24 cellular contexts compared by ENCODE assay signal in the genomic region with DNA sequence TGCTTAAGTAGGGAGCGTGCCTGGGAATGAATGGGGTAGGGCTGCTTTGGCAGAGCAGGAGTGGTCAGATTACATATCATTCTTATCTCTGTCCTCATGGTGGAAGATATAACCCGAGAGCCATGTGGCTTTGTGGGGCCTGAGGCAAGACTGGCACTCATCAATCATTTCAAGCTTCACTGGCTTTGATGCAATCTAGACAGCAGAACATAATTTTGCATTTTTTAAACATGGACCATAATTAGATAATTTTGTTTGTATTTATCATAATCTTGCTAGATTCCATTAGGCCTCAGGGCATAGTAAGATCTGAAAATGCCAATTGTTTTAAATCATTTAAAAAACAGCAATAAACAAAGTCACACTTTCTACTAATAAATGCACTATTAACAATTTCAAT.
DNase-seq lines count a peak whose midpoint lies in the region; ATAC-seq, FAIRE-seq and TF ChIP-seq lines count a peak whose summit lies in the region.
"Had no signal": no experiment of that assay in that cellular context is flagged by ENCODE, and none has a peak within 500 bp of the region (broad histone marks: within the 10 kb centered on the region; RNA-seq: fewer than 3 reads in every experiment).

No MANE protein-coding gene starts in this region.

- no peak overlapping the region for H3K27ac ChIP-seq in H1 (ENCODE audit: low read depth, low read length)
- H3K27ac ChIP-seq: C4-2B, SJCRH30 had no signal

- POLR2A ChIA-PET in H1 (lab: Charles Lee; ENCODE audit: partially characterized antibody): no interaction called here

- no peak overlapping the region for H4K5ac ChIP-seq in H1 (ENCODE audit: insufficient read length, low read depth, low read length)

- H3K4ac ChIP-seq in H1 (replicated peaks; ENCODE audit: insufficient read length, low read depth, low read length): no peak overlapping the region

- no peak overlapping the region for H4K91ac ChIP-seq in H1 (replicated peaks; ENCODE audit: insufficient read length, low read length)

- no peaks in the 10 kb centered on the region for H3K9me3 Mint-ChIP-seq in type B pancreatic cell

- no peak for TF ChIP-seq RAD21 in H1 (IDR thresholded peaks at IDR 0.05 in 1 of 2, conservative IDR thresholded peaks at IDR 0.05 in 1 of 2; ENCODE audit: low read depth in 2 of 2, low read length in 2 of 2)

- no peaks in the 10 kb centered on the region for H3K79me1 ChIP-seq in H1 (ENCODE audit: low read depth, low read length)

- 88% methylated on average over 2 of the region's 2 CpGs; no CpG with 5 or more reads in 1 of the 2 experiments for WGBS in H1 (ENCODE audit: extremely low coverage in 1 of 2, insufficient coverage in 1 of 2, insufficient read length in 1 of 2, insufficient replicate concordance in 2 of 2, low coverage in 1 of 2, low lambda C conversion rate in 2 of 2, missing lambda C conversion rate in 1 of 2), 2 experiments

- TF ChIP-seq POLR2A in H1 (IDR thresholded peaks at IDR 0.05; ENCODE audit: control extremely low read depth in 1 of 2, low read depth in 2 of 2, low read length in 2 of 2) (no peak), GM12892 (IDR thresholded peaks at IDR 0.05; ENCODE audit: low read depth, low read length) (no peak)

- H3K4me1 Mint-ChIP-seq in type B pancreatic cell (ENCODE audit: unreplicated experiment): peaks cover 6% of the 10 kb centered on the region
- H3K4me1 Mint-ChIP-seq: CD8-positive, alpha-beta memory T cell; T-helper 17 cell had no signal

- no peak overlapping the region for H3K4me3 ChIP-seq in H1 (ENCODE audit: extremely low read depth in 1 of 4, insufficient read depth in 2 of 4, low read depth in 3 of 4, low read length in 4 of 4)
- H3K4me3 ChIP-seq: SJCRH30 had no signal

- TF ChIP-seq EP300 in H1 (IDR thresholded peaks at IDR 0.05; ENCODE audit: borderline replicate concordance in 1 of 2, low read depth in 2 of 2, low read length in 2 of 2): no peak

- no peak overlapping the region for H2BK120ac ChIP-seq in H1 (replicated peaks; ENCODE audit: low read depth, low read length)

- H3K27ac Mint-ChIP-seq in type B pancreatic cell: no peak overlapping the region
- H3K27ac Mint-ChIP-seq: CD8-positive, alpha-beta memory T cell; T-helper 17 cell had no signal

- no peaks in the 10 kb centered on the region for H3K36me3 Mint-ChIP-seq in type B pancreatic cell
- H3K36me3 Mint-ChIP-seq: CD8-positive, alpha-beta memory T cell had no signal

- no peak for FAIRE-seq in H1 (lab: Jason Lieb, UNC)
- FAIRE-seq in GM12892 (lab: Jason Lieb, UNC): no peak
- FAIRE-seq: GM19239, RCC 7860 had no signal

- no peaks in the 10 kb centered on the region for H3K9me3 ChIP-seq in H1 (ENCODE audit: insufficient read depth in 2 of 2, low read depth in 1 of 2, low read length in 1 of 2)
- H3K9me3 ChIP-seq: SJCRH30 had no signal

- no peak overlapping the region for H2AK5ac ChIP-seq in H1 (ENCODE audit: low read depth, low read length)

- no peak overlapping the region for H2AFZ ChIP-seq in H1 (ENCODE audit: low read length)

- no peak overlapping the region for H2BK20ac ChIP-seq in H1 (ENCODE audit: low read length)

- H3K4me1 ChIP-seq in H1 (replicated peaks in 1 of 4; ENCODE audit: control insufficient read depth in 3 of 4, insufficient read depth in 4 of 4, low read length in 3 of 4): peaks cover 0 to 2% (median 0%) of the 10 kb centered on the region in 4 experiments; a peak in 1 of 7 replicates
- H3K4me1 ChIP-seq: SJCRH30 had no signal

- DNase-seq in NCI-H146 (lab: John Stamatoyannopoulos, UW) (peak; percentile 8), NCI-H146 treated with DMSO at 0.1 percent for 48 hours (lab: John Stamatoyannopoulos, UW; ENCODE audit: unreplicated experiment) (no peak), OCI-M1 (lab: John Stamatoyannopoulos, UW) (peak; percentile 12), H1 (ENCODE audit: low read depth in 1 of 2, low spot score in 2 of 2) (no peak), GM12892 (ENCODE audit: insufficient read length) (no peak), type B pancreatic cell (ENCODE audit: extremely low spot score, unreplicated experiment) (no peak)
- DNase-seq: AML-193; Calu3; CD8-positive, alpha-beta memory T cell; DMS53; GF-D8; H7; KG1; NCI-H1092 treated with DMSO at 0.1 percent for 48 hours; NCI-H187; NCI-H226; NCI-H510A treated with DMSO at 0.1 percent for 48 hours; NCI-H82; T-helper 17 cell had no signal

- H3K14ac ChIP-seq in H1 (ENCODE audit: insufficient read length): no peak overlapping the region

- no peaks in the 10 kb centered on the region for H3K27me3 ChIP-seq in H1 (replicated peaks in 1 of 4; ENCODE audit: control insufficient read depth in 3 of 4, extremely low read depth in 1 of 4, insufficient read depth in 3 of 4, low read length in 3 of 4)
- H3K27me3 ChIP-seq: SJCRH30 had no signal

- H4K8ac ChIP-seq in H1 (ENCODE audit: extremely low read depth, insufficient read depth, low read length): no peak overlapping the region

- no peaks in the 10 kb centered on the region for H4K20me1 ChIP-seq in H1 (replicated peaks in 1 of 2; ENCODE audit: control insufficient read depth in 1 of 2, insufficient read depth in 2 of 2, low read length in 2 of 2)

- H3K27me3 Mint-ChIP-seq in type B pancreatic cell: no peaks in the 10 kb centered on the region
- H3K27me3 Mint-ChIP-seq: CD8-positive, alpha-beta memory T cell; T-helper 17 cell had no signal

- no peak overlapping the region for H3K56ac ChIP-seq in H1 (replicated peaks; ENCODE audit: insufficient read length, low read depth, low read length)

- TF ChIP-seq CTCF in H1 (IDR thresholded peaks at IDR 0.05; ENCODE audit: control extremely low read depth in 1 of 3, insufficient read depth in 1 of 3, low read depth in 1 of 3, low read length in 3 of 3): no peak
- TF ChIP-seq CTCF in type B pancreatic cell (conservative IDR thresholded peaks at IDR 0.05): no peak

- H3K9ac ChIP-seq in H1 (replicated peaks in 1 of 4; ENCODE audit: extremely low read depth in 1 of 4, low read depth in 3 of 4, low read length in 3 of 4): no peak overlapping the region

- no peak overlapping the region for H3K18ac ChIP-seq in H1 (ENCODE audit: extremely low read depth, low read length)

- H3K4me2 ChIP-seq in H1 (ENCODE audit: insufficient read depth in 1 of 2, low read depth in 2 of 2, low read length in 2 of 2): no peak overlapping the region

- no peaks in the 10 kb centered on the region for H3K23me2 ChIP-seq in H1 (ENCODE audit: low read depth, low read length)

- no peak overlapping the region for H3K23ac ChIP-seq in H1 (ENCODE audit: insufficient read length)

- no peak overlapping the region for H2BK5ac ChIP-seq in H1 (ENCODE audit: low read depth, low read length)

- CTCF ChIA-PET in H1 (lab: Charles Lee; ENCODE audit: partially characterized antibody): no interaction called here

- no peaks in the 10 kb centered on the region for H3K36me3 ChIP-seq in H1 (ENCODE audit: control insufficient read depth in 2 of 4, insufficient read depth in 4 of 4, low read length in 3 of 4)
- H3K36me3 ChIP-seq: SJCRH30 had no signal

- 0 out of 2 replicates have a peak overlapping the region, but pooled peaks have one; percentile 50 for H2BK12ac ChIP-seq in H1 (ENCODE audit: low read depth, low read length)

- no peaks in the 10 kb centered on the region for H3K79me2 ChIP-seq in H1 (ENCODE audit: control insufficient read depth in 1 of 2, insufficient read depth in 2 of 2, low read length in 2 of 2)

- H2BK15ac ChIP-seq in H1 (ENCODE audit: low read length): no peak overlapping the region

- H3K4me3 Mint-ChIP-seq in type B pancreatic cell: no peak overlapping the region
- H3K4me3 Mint-ChIP-seq: CD8-positive, alpha-beta memory T cell; T-helper 17 cell had no signal

- no peak for ATAC-seq in HG02938 (IDR thresholded peaks at IDR 0.05; ENCODE audit: unreplicated experiment)
- ATAC-seq: T-helper 17 cell had no signal

TF ChIP-seq in H1, 55 proteins besides CTCF, POLR2A, EP300 and RAD21:
- TF ChIP-seq HDAC2 (IDR thresholded peaks at IDR 0.05; ENCODE audit: borderline replicate concordance in 1 of 2, low read depth in 2 of 2, low read length in 2 of 2): no peak
- TF ChIP-seq CBX5 (IDR thresholded peaks at IDR 0.05; ENCODE audit: low read depth, low read length): no peak
- TF ChIP-seq BRCA1 (IDR thresholded peaks at IDR 0.05; ENCODE audit: low read depth, low read length): no peak
- TF ChIP-seq JUND (IDR thresholded peaks at IDR 0.05; ENCODE audit: low read length): no peak
- no peak for TF ChIP-seq CREB1 (IDR thresholded peaks at IDR 0.05)
- TF ChIP-seq FOSL1 (IDR thresholded peaks at IDR 0.05; ENCODE audit: insufficient read depth, low read depth, low read length): no peak
- TF ChIP-seq CTBP2 (IDR thresholded peaks at IDR 0.05; ENCODE audit: borderline replicate concordance, insufficient read depth, insufficient read length, low read length): no peak
- TF ChIP-seq SIRT6 (IDR thresholded peaks at IDR 0.05; ENCODE audit: low read length): no peak
- TF ChIP-seq CHD2 (IDR thresholded peaks at IDR 0.05; ENCODE audit: low read length): no peak
- no peak for TF ChIP-seq CEBPB (IDR thresholded peaks at IDR 0.05; ENCODE audit: low read depth, low read length)
- TF ChIP-seq POU5F1 (IDR thresholded peaks at IDR 0.05; ENCODE audit: low read depth, low read length): no peak
- TF ChIP-seq, protein P1, sequence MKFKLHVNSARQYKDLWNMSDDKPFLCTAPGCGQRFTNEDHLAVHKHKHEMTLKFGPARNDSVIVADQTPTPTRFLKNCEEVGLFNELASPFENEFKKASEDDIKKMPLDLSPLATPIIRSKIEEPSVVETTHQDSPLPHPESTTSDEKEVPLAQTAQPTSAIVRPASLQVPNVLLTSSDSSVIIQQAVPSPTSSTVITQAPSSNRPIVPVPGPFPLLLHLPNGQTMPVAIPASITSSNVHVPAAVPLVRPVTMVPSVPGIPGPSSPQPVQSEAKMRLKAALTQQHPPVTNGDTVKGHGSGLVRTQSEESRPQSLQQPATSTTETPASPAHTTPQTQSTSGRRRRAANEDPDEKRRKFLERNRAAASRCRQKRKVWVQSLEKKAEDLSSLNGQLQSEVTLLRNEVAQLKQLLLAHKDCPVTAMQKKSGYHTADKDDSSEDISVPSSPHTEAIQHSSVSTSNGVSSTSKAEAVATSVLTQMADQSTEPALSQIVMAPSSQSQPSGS (IDR thresholded peaks at IDR 0.05; ENCODE audit: low read length): no peak
- TF ChIP-seq SP4 (IDR thresholded peaks at IDR 0.05; ENCODE audit: low read length): no peak
- TF ChIP-seq TAF7 (optimal IDR thresholded peaks at IDR 0.05; ENCODE audit: borderline replicate concordance, low read depth, low read length): no peak
- no peak for TF ChIP-seq BACH1 (IDR thresholded peaks at IDR 0.05; ENCODE audit: low read length)
- no peak for TF ChIP-seq EGR1 (IDR thresholded peaks at IDR 0.05; ENCODE audit: borderline replicate concordance, low read depth, low read length)
- no peak for TF ChIP-seq TCF12 (IDR thresholded peaks at IDR 0.05; ENCODE audit: low read depth, low read length)
- no peak for TF ChIP-seq KDM4A (IDR thresholded peaks at IDR 0.05; ENCODE audit: low read depth, low read length, severe bottlenecking)

Comparison
In these comparisons a context has a peak if more than half of its experiments do, and no peak if none do; other contexts are left out.
1. DNase-seq: peak in NCI-H146 (single experiment) and OCI-M1 (single experiment); none in NCI-H146 treated with DMSO at 0.1 percent for 48 hours (single experiment), H1 (0 of 2), GM12892 (single experiment) and type B pancreatic cell (single experiment).